ENCODE assay signal across 24 cellular contexts in the genomic region with DNA sequence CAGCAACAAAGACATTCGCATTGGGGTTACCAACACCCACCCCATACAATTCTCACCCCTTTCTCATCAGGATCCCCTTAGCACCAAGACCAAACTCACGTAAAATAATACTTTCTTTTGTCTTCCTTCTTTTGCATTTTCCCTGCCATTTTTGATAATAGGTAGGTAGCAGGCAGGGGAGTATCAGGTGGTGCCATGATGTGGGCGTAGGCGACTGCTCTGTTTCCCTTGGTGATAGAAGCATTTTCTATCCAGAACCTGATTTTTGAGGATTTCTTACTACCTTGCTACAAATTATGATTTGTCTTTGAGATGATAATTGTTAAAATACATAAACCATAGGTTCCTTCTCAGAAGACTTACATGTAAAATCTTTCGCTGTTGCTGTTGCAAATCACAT.
"Had no signal": no experiment of that assay in that cellular context is flagged by ENCODE, and none has a peak within 500 bp of the region (broad histone marks: within the 10 kb centered on the region; RNA-seq: fewer than 3 reads in every experiment).

No MANE protein-coding gene starts in this region.

- H3K36me3 ChIP-seq: colonic mucosa, esophagus squamous epithelium, neural progenitor cell, prostate gland, sigmoid colon, suprapubic skin, transverse colon, vagina had no signal

- H3K4me1 ChIP-seq: colonic mucosa, esophagus squamous epithelium, parathyroid adenoma, prostate gland, suprapubic skin, transverse colon, vagina had no signal

- H3K4me1 Mint-ChIP-seq: memory B cell; naive B cell; stimulated activated naive CD8-positive, alpha-beta T cell treated with anti-CD3 and anti-CD28 coated beads, Interleukin-15, amount 100 ng/mL, for 72 hours had no signal

- H3K27ac ChIP-seq: colonic mucosa, esophagus squamous epithelium, neural progenitor cell, parathyroid adenoma, prostate gland, suprapubic skin, vagina had no signal

- H3K9ac ChIP-seq: neural progenitor cell, parathyroid adenoma had no signal

- H3K27me3 ChIP-seq: colonic mucosa, esophagus squamous epithelium, neural progenitor cell, sigmoid colon, suprapubic skin, transverse colon, vagina had no signal

- H3K9me3 Mint-ChIP-seq: dendritic cell treated with granulocyte-macrophage colony-stimulating factor and Interleukin-4, amounts not matched to agents 40 ng/mL and 50 ng/mL, for 4 days; memory B cell; naive B cell; natural killer cell treated with Interleukin-12 subunit alpha and Interleukin-12 subunit beta and Interleukin-15 and Interleukin-18, amount 100 ng/mL, for 72 hours; stimulated activated naive CD8-positive, alpha-beta T cell treated with anti-CD3 and anti-CD28 coated beads, Interleukin-15, amount 100 ng/mL, for 72 hours had no signal

- DNase-seq: colonic mucosa; effector memory CD4-positive, alpha-beta T cell; erythroblast; esophagus squamous epithelium; foreskin melanocyte; kidney; mucosa of descending colon; naive B cell; right cardiac atrium; sigmoid colon; stimulated activated CD4-positive, alpha-beta T cell treated with anti-CD3 and anti-CD28 coated beads, Interleukin-2, amount 100 ng/mL, for 48 hours; stimulated activated naive CD4-positive, alpha-beta T cell; stimulated activated naive CD8-positive, alpha-beta T cell treated with anti-CD3 and anti-CD28 coated beads, Interleukin-15, amount 100 ng/mL, for 72 hours; transverse colon had no signal

- H3K4me3 Mint-ChIP-seq: dendritic cell treated with granulocyte-macrophage colony-stimulating factor and Interleukin-4, amounts not matched to agents 40 ng/mL and 50 ng/mL, for 4 days; memory B cell; mesothelial cell of epicardium; naive B cell; natural killer cell treated with Interleukin-12 subunit alpha and Interleukin-12 subunit beta and Interleukin-15 and Interleukin-18, amount 100 ng/mL, for 72 hours; stimulated activated naive CD8-positive, alpha-beta T cell treated with anti-CD3 and anti-CD28 coated beads, Interleukin-15, amount 100 ng/mL, for 72 hours had no signal

- H3K4me3 ChIP-seq: colonic mucosa, esophagus squamous epithelium, lung, mucosa of descending colon, neural progenitor cell, prostate gland, sigmoid colon, suprapubic skin, transverse colon, vagina had no signal

- H3K36me3 Mint-ChIP-seq: memory B cell; naive B cell; natural killer cell treated with Interleukin-12 subunit alpha and Interleukin-12 subunit beta and Interleukin-15 and Interleukin-18, amount 100 ng/mL, for 72 hours had no signal

- H3K27me3 Mint-ChIP-seq: dendritic cell treated with granulocyte-macrophage colony-stimulating factor and Interleukin-4, amounts not matched to agents 40 ng/mL and 50 ng/mL, for 4 days had no signal

- H3K9me3 ChIP-seq: colonic mucosa, esophagus squamous epithelium, mucosa of descending colon, prostate gland, sigmoid colon, suprapubic skin, transverse colon, vagina had no signal

- H3K27ac Mint-ChIP-seq: dendritic cell treated with granulocyte-macrophage colony-stimulating factor and Interleukin-4, amounts not matched to agents 40 ng/mL and 50 ng/mL, for 4 days; memory B cell; mesothelial cell of epicardium; natural killer cell treated with Interleukin-12 subunit alpha and Interleukin-12 subunit beta and Interleukin-15 and Interleukin-18, amount 100 ng/mL, for 72 hours; stimulated activated naive CD8-positive, alpha-beta T cell treated with anti-CD3 and anti-CD28 coated beads, Interleukin-15, amount 100 ng/mL, for 72 hours had no signal
